ENCODE assay signal across 12 cellular contexts in genomic region chr12:121657305-121658008, GRCh38. TPM values are rescaled to one million over a fixed set of nuclear protein-coding genes. Genes with fewer than 3 reads are reported as not detected.
DNase-seq lines count a peak whose midpoint lies in the region; ATAC-seq and TF ChIP-seq lines count a peak whose summit lies in the region.
"Had no signal": no experiment of that assay in that cellular context is flagged by ENCODE, and none has a peak within 500 bp of the region (broad histone marks: within the 10 kb centered on the region; RNA-seq: fewer than 3 reads in every experiment).

No MANE protein-coding gene starts in this region.

- peak overlapping the region in 1 of 2 donors; percentile 36 for H3K4me3 Mint-ChIP-seq in stimulated activated naive CD8-positive, alpha-beta T cell treated with anti-CD3 and anti-CD28 coated beads, Interleukin-15, amount 100 ng/mL, for 72 hours
- no peak overlapping the region for H3K4me3 Mint-ChIP-seq in activated CD4-positive, alpha-beta memory T cell treated with anti-CD3 and anti-CD28 coated beads for 36 hours

- CTCF ChIA-PET in activated CD4-positive, alpha-beta memory T cell treated with anti-CD3 and anti-CD28 coated beads for 36 hours (lab: Charles Lee), result interaction anchor here (0.9 to 8.8 kb wide), 6 partner anchors 13 to 157 kb away, joined by 3 to 57 read pairs (median 6); partner anchors contain the start of genes MORN3 and ORAI1

- H3K36me3 Mint-ChIP-seq in activated CD4-positive, alpha-beta memory T cell treated with anti-CD3 and anti-CD28 coated beads for 36 hours, result peaks cover 7% of the 10 kb centered on the region

- H3K27me3 Mint-ChIP-seq in stimulated activated naive CD8-positive, alpha-beta T cell treated with anti-CD3 and anti-CD28 coated beads, Interleukin-15, amount 100 ng/mL, for 72 hours, result no peaks in the 10 kb centered on the region
- no peaks in the 10 kb centered on the region for H3K27me3 Mint-ChIP-seq in activated CD4-positive, alpha-beta memory T cell treated with anti-CD3 and anti-CD28 coated beads for 36 hours

- POLR2A ChIA-PET in activated CD4-positive, alpha-beta memory T cell treated with anti-CD3 and anti-CD28 coated beads for 36 hours (lab: Charles Lee), result interaction anchor here (0.6 to 4.3 kb wide), 10 partner anchors 9 to 136 kb away, joined by 3 to 27 read pairs (median 4); partner anchors contain the start of genes ORAI1 and RHOF

- peaks cover 0 to 13% of the 10 kb centered on the region in 2 donors for H3K9me3 Mint-ChIP-seq in stimulated activated naive CD8-positive, alpha-beta T cell treated with anti-CD3 and anti-CD28 coated beads, Interleukin-15, amount 100 ng/mL, for 72 hours
- no peaks in the 10 kb centered on the region for H3K9me3 Mint-ChIP-seq in activated CD4-positive, alpha-beta memory T cell treated with anti-CD3 and anti-CD28 coated beads for 36 hours

- no peak for TF ChIP-seq POLR2A in erythroblast (IDR thresholded peaks at IDR 0.05; ENCODE audit: low read length)

- peaks cover 71% of the 10 kb centered on the region for H3K4me1 Mint-ChIP-seq in stimulated activated naive CD8-positive, alpha-beta T cell treated with anti-CD3 and anti-CD28 coated beads, Interleukin-15, amount 100 ng/mL, for 72 hours
- H3K4me1 Mint-ChIP-seq in activated CD4-positive, alpha-beta memory T cell treated with anti-CD3 and anti-CD28 coated beads for 36 hours (ENCODE audit: low read depth), result peaks cover 52% of the 10 kb centered on the region

- peak; percentile 27 for DNase-seq in stimulated activated naive CD8-positive, alpha-beta T cell treated with anti-CD3 and anti-CD28 coated beads, Interleukin-15, Interleukin-2, amounts not matched to agents 100 U/mL and 50 U/mL, for 24 hours
- DNase-seq in stimulated activated naive CD8-positive, alpha-beta T cell treated with anti-CD3 and anti-CD28 coated beads, Interleukin-15, amount 100 ng/mL, for 72 hours, result no peak
- peak; percentile 79 for DNase-seq in activated CD4-positive, alpha-beta memory T cell treated with anti-CD3 and anti-CD28 coated beads for 36 hours
- peak; percentile 22 to 23 for DNase-seq in erythroblast (lab: John Stamatoyannopoulos, UW)
- no peak for DNase-seq in NCI-H1930 (lab: John Stamatoyannopoulos, UW)
- no peak for DNase-seq in SW480 (ENCODE audit: low spot score)
- no peak for DNase-seq in NCI-H146 treated with DMSO at 0.1 percent for 48 hours (lab: John Stamatoyannopoulos, UW; ENCODE audit: unreplicated experiment)
- DNase-seq: Kasumi-1; posterior cingulate gyrus; stimulated activated naive CD4-positive, alpha-beta T cell treated with Interleukin-2 at 50 U/mL for 16 hours; SW 1271 had no signal

- ATAC-seq in stimulated activated naive CD8-positive, alpha-beta T cell treated with anti-CD3 and anti-CD28 coated beads, Interleukin-15, Interleukin-2, amounts not matched to agents 100 U/mL and 50 U/mL, for 24 hours, result no peak
- no peak for ATAC-seq in stimulated activated naive CD8-positive, alpha-beta T cell treated with anti-CD3 and anti-CD28 coated beads, Interleukin-15, amount 100 ng/mL, for 72 hours
- ATAC-seq in HG02571 (IDR thresholded peaks at IDR 0.05; ENCODE audit: unreplicated experiment), result no peak

- intact Hi-C loops in activated CD4-positive, alpha-beta memory T cell treated with anti-CD3 and anti-CD28 coated beads for 36 hours (cut with micrococcal nuclease), result loop anchor here (1.0 to 2.0 kb wide), 5 partner anchors 15 to 67 kb away; no protein-coding TSS in a partner anchor

- peak overlapping the region in 1 of 2 donors; percentile 89 for H3K27ac Mint-ChIP-seq in stimulated activated naive CD8-positive, alpha-beta T cell treated with anti-CD3 and anti-CD28 coated beads, Interleukin-15, amount 100 ng/mL, for 72 hours
- peak overlapping the region; percentile 98 for H3K27ac Mint-ChIP-seq in activated CD4-positive, alpha-beta memory T cell treated with anti-CD3 and anti-CD28 coated beads for 36 hours

RNA-seq across cellular contexts. Expression of gene MORN3, which starts 12.0 kb away (rescaled TPM):
- total RNA-seq in activated CD4-positive, alpha-beta memory T cell treated with anti-CD3 and anti-CD28 coated beads for 36 hours, result 1 to 10 TPM; 2.7 to 3.7 TPM

RNA-seq across cellular contexts. Expression of gene ORAI1, which starts 31.1 kb away (rescaled TPM):
- total RNA-seq in activated CD4-positive, alpha-beta memory T cell treated with anti-CD3 and anti-CD28 coated beads for 36 hours, result 10 to 100 TPM; 41.6 to 43.2 TPM

RNA-seq across cellular contexts. Expression of gene TMEM120B, which starts 55.1 kb away (rescaled TPM):
- 1 to 10 TPM; 8.8 to 9.5 TPM for total RNA-seq in activated CD4-positive, alpha-beta memory T cell treated with anti-CD3 and anti-CD28 coated beads for 36 hours

Comparison
In these comparisons a context has a peak if more than half of its experiments do, and no peak if none do; other contexts are left out.
1. DNase-seq: peak in stimulated activated naive CD8-positive, alpha-beta T cell treated with anti-CD3 and anti-CD28 coated beads, Interleukin-15, Interleukin-2, amounts not matched to agents 100 U/mL and 50 U/mL, for 24 hours (single experiment), activated CD4-positive, alpha-beta memory T cell treated with anti-CD3 and anti-CD28 coated beads for 36 hours (single experiment) and erythroblast (2 of 2); none in stimulated activated naive CD8-positive, alpha-beta T cell treated with anti-CD3 and anti-CD28 coated beads, Interleukin-15, amount 100 ng/mL, for 72 hours (0 of 2), NCI-H1930 (0 of 2), SW480 (single experiment) and NCI-H146 treated with DMSO at 0.1 percent for 48 hours (single experiment).